22 cellular contexts compared by ENCODE assay signal in genomic region chr7:14822481-14822854, GRCh38.
DNase-seq lines count a peak whose midpoint lies in the region; ATAC-seq, FAIRE-seq and TF ChIP-seq lines count a peak whose summit lies in the region.
"Had no signal": no experiment of that assay in that cellular context is flagged by ENCODE, and none has a peak within 500 bp of the region (broad histone marks: within the 10 kb centered on the region; RNA-seq: fewer than 3 reads in every experiment).

No MANE protein-coding gene starts in this region.

- H3K27ac Mint-ChIP-seq in HFFc6, result peak overlapping the region; percentile 77
- H3K27ac Mint-ChIP-seq: B cell; CD4-positive, CD25-positive, alpha-beta regulatory T cell; CD8-positive, alpha-beta T cell; GM23338; H9 had no signal

- FAIRE-seq in pancreas (lab: Jason Lieb, UNC), result no peak
- FAIRE-seq: GM12878, GM19239 had no signal

- H3K4me3 Mint-ChIP-seq in HFFc6, result peak overlapping the region; percentile 76
- H3K4me3 Mint-ChIP-seq: B cell; CD4-positive, CD25-positive, alpha-beta regulatory T cell; CD8-positive, alpha-beta T cell; GM23338; H9 had no signal

- no peak for TF ChIP-seq EP300 in transverse colon (IDR thresholded peaks at IDR 0.05; ENCODE audit: low read depth)

- no peaks in the 10 kb centered on the region for H3K9me3 Mint-ChIP-seq in HFFc6
- H3K9me3 Mint-ChIP-seq: CD8-positive, alpha-beta T cell; GM23338; H9 had no signal

- no peak for TF ChIP-seq POLR2A in transverse colon (IDR thresholded peaks at IDR 0.05)

- in situ Hi-C loops in transverse colon (cut with MboI; ENCODE audit: low pct_ligation_motif_present in 1 of 4, low pct_unique_long_range_greater_than_20kb in 1 of 4, low sequenced_read_pairs in 3 of 4), result no loop called here

- no peaks in the 10 kb centered on the region for H3K9me3 ChIP-seq in mucosa of descending colon
- no peaks in the 10 kb centered on the region for H3K9me3 ChIP-seq in pancreas
- H3K9me3 ChIP-seq in transverse colon, result no peaks in the 10 kb centered on the region
- H3K9me3 ChIP-seq: BLaER1, Caco-2 had no signal

- peaks cover 28% of the 10 kb centered on the region for H3K4me1 Mint-ChIP-seq in HFFc6 (ENCODE audit: low read depth)
- H3K4me1 Mint-ChIP-seq: B cell; CD4-positive, CD25-positive, alpha-beta regulatory T cell; H9 had no signal

- H3K4me3 ChIP-seq in mucosa of descending colon (no peak overlapping the region), pancreas (no peak overlapping the region), transverse colon (no peak overlapping the region)
- H3K4me3 ChIP-seq: BLaER1, GM12878, GM23338 had no signal

- H3K36me3 ChIP-seq in mucosa of descending colon (ENCODE audit: low read depth), result no peaks in the 10 kb centered on the region
- no peaks in the 10 kb centered on the region for H3K36me3 ChIP-seq in pancreas
- no peaks in the 10 kb centered on the region for H3K36me3 ChIP-seq in transverse colon
- H3K36me3 ChIP-seq: BLaER1 had no signal

- no peaks in the 10 kb centered on the region for H3K4me1 ChIP-seq in mucosa of descending colon (ENCODE audit: low read depth)
- H3K4me1 ChIP-seq in pancreas, result peaks cover 14 to 20% (median 15%) of the 10 kb centered on the region in 3 donors
- H3K4me1 ChIP-seq in transverse colon, result no peaks in the 10 kb centered on the region
- H3K4me1 ChIP-seq: BLaER1, Caco-2 had no signal

- DNase-seq in HFFc6 (no peak), mucosa of descending colon (no peak), pancreas (no peak), HuH-7 (ENCODE audit: low spot score) (no peak), DMS153 treated with DMSO at 0.1 percent for 48 hours (lab: John Stamatoyannopoulos, UW; ENCODE audit: unreplicated experiment) (no peak), transverse colon (no peak), dedifferentiated amniotic fluid mesenchymal stem cell (ENCODE audit: extremely low spot score) (no peak)
- DNase-seq: Caco-2; CD4-positive, CD25-positive, alpha-beta regulatory T cell; CD8-positive, alpha-beta T cell; DMS153; DMS79; GDM1; H9 had no signal

- H3K36me3 Mint-ChIP-seq in HFFc6 (ENCODE audit: low read depth), result no peaks in the 10 kb centered on the region
- H3K36me3 Mint-ChIP-seq: CD4-positive, CD25-positive, alpha-beta regulatory T cell; CD8-positive, alpha-beta T cell had no signal

- WGBS in pancreas, 2 donors, result 18 to 24% methylated on average over 1 of the region's 1 CpG
- WGBS in transverse colon (ENCODE audit: low coverage in 1 of 2), 2 donors, result 42 to 54% methylated on average over 1 of the region's 1 CpG

- no peaks in the 10 kb centered on the region for H3K27me3 ChIP-seq in pancreas
- no peaks in the 10 kb centered on the region for H3K27me3 ChIP-seq in transverse colon
- H3K27me3 ChIP-seq: BLaER1 had no signal

- H3K27me3 Mint-ChIP-seq in HFFc6 (ENCODE audit: insufficient read depth), result no peaks in the 10 kb centered on the region; the same call in 1 of the 2 replicates
- H3K27me3 Mint-ChIP-seq: B cell; CD4-positive, CD25-positive, alpha-beta regulatory T cell had no signal

- intact Hi-C loops in mucosa of descending colon (cut with DNase I, micrococcal nuclease) (no loop called here), pancreas (cut with DNase I) (no loop called here), transverse colon (cut with DNase I; ENCODE audit: low total_unique reads) (no loop called here)

- ATAC-seq in SK-N-SH treated with all-trans-retinoic acid at 6 μM for 48 hours (peak; percentile 54), mucosa of descending colon (peak; percentile 68), pancreas (peak in 3 of 4 donors; percentile 45 to 82 (median 81))
- ATAC-seq: CD8-positive, alpha-beta T cell; GM12878; GM23338; HCT116 had no signal

- no peak for TF ChIP-seq CTCF in HFFc6 (IDR thresholded peaks at IDR 0.05)
- TF ChIP-seq CTCF in mucosa of descending colon (IDR thresholded peaks at IDR 0.05), result no peak
- TF ChIP-seq CTCF in pancreas (IDR thresholded peaks at IDR 0.05), result no peak
- TF ChIP-seq CTCF in transverse colon (IDR thresholded peaks at IDR 0.05), result no peak

- H3K27ac ChIP-seq in pancreas (no peak overlapping the region), transverse colon (no peak overlapping the region)
- H3K27ac ChIP-seq: BLaER1, C4-2B had no signal

TF ChIP-seq in SK-N-SH treated with all-trans-retinoic acid at 6 μM for 48 hours, 23 proteins besides CTCF, POLR2A, EP300 and RAD21:
- TF ChIP-seq CSRNP3 (CRISPR knock-in tag; IDR thresholded peaks at IDR 0.05) (no peak), RARB (CRISPR knock-in tag; IDR thresholded peaks at IDR 0.05) (no peak), SNAI2 (CRISPR knock-in tag; IDR thresholded peaks at IDR 0.05) (no peak), BACH2 (CRISPR knock-in tag; IDR thresholded peaks at IDR 0.05; ENCODE audit: borderline replicate concordance) (no peak), GLIS3 (CRISPR knock-in tag; IDR thresholded peaks at IDR 0.05) (no peak), PPARA (CRISPR knock-in tag; IDR thresholded peaks at IDR 0.05; ENCODE audit: borderline replicate concordance) (no peak), ZFP3 (CRISPR knock-in tag; IDR thresholded peaks at IDR 0.05) (no peak), ZNF565 (CRISPR knock-in tag; conservative IDR thresholded peaks at IDR 0.05; ENCODE audit: low read depth) (no peak), ZFP30 (CRISPR knock-in tag; IDR thresholded peaks at IDR 0.05) (no peak), TCF4 (CRISPR knock-in tag; IDR thresholded peaks at IDR 0.05; ENCODE audit: borderline replicate concordance) (no peak), ZC3H10 (CRISPR knock-in tag; IDR thresholded peaks at IDR 0.05) (no peak), ISL1 (CRISPR knock-in tag; IDR thresholded peaks at IDR 0.05) (no peak)
- TF ChIP-seq, protein P1, sequence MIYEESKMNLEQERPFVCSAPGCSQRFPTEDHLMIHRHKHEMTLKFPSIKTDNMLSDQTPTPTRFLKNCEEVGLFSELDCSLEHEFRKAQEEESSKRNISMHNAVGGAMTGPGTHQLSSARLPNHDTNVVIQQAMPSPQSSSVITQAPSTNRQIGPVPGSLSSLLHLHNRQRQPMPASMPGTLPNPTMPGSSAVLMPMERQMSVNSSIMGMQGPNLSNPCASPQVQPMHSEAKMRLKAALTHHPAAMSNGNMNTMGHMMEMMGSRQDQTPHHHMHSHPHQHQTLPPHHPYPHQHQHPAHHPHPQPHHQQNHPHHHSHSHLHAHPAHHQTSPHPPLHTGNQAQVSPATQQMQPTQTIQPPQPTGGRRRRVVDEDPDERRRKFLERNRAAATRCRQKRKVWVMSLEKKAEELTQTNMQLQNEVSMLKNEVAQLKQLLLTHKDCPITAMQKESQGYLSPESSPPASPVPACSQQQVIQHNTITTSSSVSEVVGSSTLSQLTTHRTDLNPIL (CRISPR knock-in tag; IDR thresholded peaks at IDR 0.05; ENCODE audit: low read depth), result no peak
- TF ChIP-seq, protein P2, sequence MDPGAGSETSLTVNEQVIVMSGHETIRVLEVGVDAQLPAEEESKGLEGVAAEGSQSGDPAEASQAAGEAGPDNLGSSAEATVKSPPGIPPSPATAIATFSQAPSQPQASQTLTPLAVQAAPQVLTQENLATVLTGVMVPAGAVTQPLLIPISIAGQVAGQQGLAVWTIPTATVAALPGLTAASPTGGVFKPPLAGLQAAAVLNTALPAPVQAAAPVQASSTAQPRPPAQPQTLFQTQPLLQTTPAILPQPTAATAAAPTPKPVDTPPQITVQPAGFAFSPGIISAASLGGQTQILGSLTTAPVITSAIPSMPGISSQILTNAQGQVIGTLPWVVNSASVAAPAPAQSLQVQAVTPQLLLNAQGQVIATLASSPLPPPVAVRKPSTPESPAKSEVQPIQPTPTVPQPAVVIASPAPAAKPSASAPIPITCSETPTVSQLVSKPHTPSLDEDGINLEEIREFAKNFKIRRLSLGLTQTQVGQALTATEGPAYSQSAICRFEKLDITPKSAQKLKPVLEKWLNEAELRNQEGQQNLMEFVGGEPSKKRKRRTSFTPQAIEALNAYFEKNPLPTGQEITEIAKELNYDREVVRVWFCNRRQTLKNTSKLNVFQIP (CRISPR knock-in tag; IDR thresholded peaks at IDR 0.05; ENCODE audit: borderline replicate concordance, low read depth), result no peak
- TF ChIP-seq, protein P3, sequence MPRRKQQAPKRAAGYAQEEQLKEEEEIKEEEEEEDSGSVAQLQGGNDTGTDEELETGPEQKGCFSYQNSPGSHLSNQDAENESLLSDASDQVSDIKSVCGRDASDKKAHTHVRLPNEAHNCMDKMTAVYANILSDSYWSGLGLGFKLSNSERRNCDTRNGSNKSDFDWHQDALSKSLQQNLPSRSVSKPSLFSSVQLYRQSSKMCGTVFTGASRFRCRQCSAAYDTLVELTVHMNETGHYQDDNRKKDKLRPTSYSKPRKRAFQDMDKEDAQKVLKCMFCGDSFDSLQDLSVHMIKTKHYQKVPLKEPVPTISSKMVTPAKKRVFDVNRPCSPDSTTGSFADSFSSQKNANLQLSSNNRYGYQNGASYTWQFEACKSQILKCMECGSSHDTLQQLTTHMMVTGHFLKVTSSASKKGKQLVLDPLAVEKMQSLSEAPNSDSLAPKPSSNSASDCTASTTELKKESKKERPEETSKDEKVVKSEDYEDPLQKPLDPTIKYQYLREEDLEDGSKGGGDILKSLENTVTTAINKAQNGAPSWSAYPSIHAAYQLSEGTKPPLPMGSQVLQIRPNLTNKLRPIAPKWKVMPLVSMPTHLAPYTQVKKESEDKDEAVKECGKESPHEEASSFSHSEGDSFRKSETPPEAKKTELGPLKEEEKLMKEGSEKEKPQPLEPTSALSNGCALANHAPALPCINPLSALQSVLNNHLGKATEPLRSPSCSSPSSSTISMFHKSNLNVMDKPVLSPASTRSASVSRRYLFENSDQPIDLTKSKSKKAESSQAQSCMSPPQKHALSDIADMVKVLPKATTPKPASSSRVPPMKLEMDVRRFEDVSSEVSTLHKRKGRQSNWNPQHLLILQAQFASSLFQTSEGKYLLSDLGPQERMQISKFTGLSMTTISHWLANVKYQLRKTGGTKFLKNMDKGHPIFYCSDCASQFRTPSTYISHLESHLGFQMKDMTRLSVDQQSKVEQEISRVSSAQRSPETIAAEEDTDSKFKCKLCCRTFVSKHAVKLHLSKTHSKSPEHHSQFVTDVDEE (CRISPR knock-in tag; IDR thresholded peaks at IDR 0.05), result no peak
TF ChIP-seq in SK-N-SH treated with all-trans-retinoic acid at 6 μM for 48 hours: peak in this region for 0.
